ENCODE assay signal across 21 cellular contexts in genomic region chr7:6111041-6111440, GRCh38.
"Had no signal": no experiment of that assay in that cellular context is flagged by ENCODE, and none has a peak within 500 bp of the region (broad histone marks: within the 10 kb centered on the region; RNA-seq: fewer than 3 reads in every experiment).

No MANE protein-coding gene starts in this region.

- DNase-seq: activated CD4-positive, alpha-beta memory T cell treated with anti-CD3 and anti-CD28 coated beads for 36 hours; activated CD4-positive, alpha-beta T cell treated with anti-CD3 and anti-CD28 coated beads for 48 hours; activated T-cell treated with anti-CD3 and anti-CD28 coated beads, Interleukin-2, amount 50 U/mL, for 1 hour; amniotic stem cell; brain microvascular endothelial cell; caudate nucleus; hippocampal formation; left cardiac atrium; mammary epithelial cell; naive B cell; pancreas; right cardiac atrium; spleen; stimulated activated naive CD8-positive, alpha-beta T cell treated with anti-CD3 and anti-CD28 coated beads, Interleukin-15, Interleukin-2, amounts not matched to agents 100 U/mL and 50 U/mL, for 24 hours; T-cell; trophoblast cell had no signal

- ATAC-seq: gastroesophageal sphincter; left cardiac atrium; pancreas; right cardiac atrium; stimulated activated naive CD8-positive, alpha-beta T cell treated with anti-CD3 and anti-CD28 coated beads, Interleukin-15, Interleukin-2, amounts not matched to agents 100 U/mL and 50 U/mL, for 24 hours; T-cell had no signal

- H3K27me3 Mint-ChIP-seq: activated CD4-positive, alpha-beta memory T cell treated with anti-CD3 and anti-CD28 coated beads for 36 hours; activated naive CD8-positive, alpha-beta T cell; naive B cell; T-cell had no signal

- H3K4me3 Mint-ChIP-seq: activated CD4-positive, alpha-beta memory T cell treated with anti-CD3 and anti-CD28 coated beads for 36 hours; activated naive CD8-positive, alpha-beta T cell; mesothelial cell of epicardium; naive B cell; T-cell; T-helper 2 cell treated with Interferon-gamma antibody and Interleukin-4, amounts not matched to agents 5 μg/mL and 100 μg/mL, for 36 hours had no signal

- H3K36me3 Mint-ChIP-seq: activated naive CD8-positive, alpha-beta T cell had no signal

- H3K9me3 Mint-ChIP-seq: activated CD4-positive, alpha-beta memory T cell treated with anti-CD3 and anti-CD28 coated beads for 36 hours; activated T-helper 2 cell treated with anti-CD3 and anti-CD28 coated beads, Interferon-gamma antibody, Interleukin-2, Interleukin-4, amounts not matched to agents 10 μg/mL and 5 μg/mL and 100 μg/mL, durations not matched to agents 14 hours and 24 hours and 36 hours; naive B cell; T-cell; T-helper 2 cell treated with Interferon-gamma antibody and Interleukin-4, amounts not matched to agents 5 μg/mL and 100 μg/mL, for 36 hours had no signal

- H3K27ac Mint-ChIP-seq: activated CD4-positive, alpha-beta memory T cell treated with anti-CD3 and anti-CD28 coated beads for 36 hours; activated naive CD8-positive, alpha-beta T cell; activated T-helper 2 cell treated with anti-CD3 and anti-CD28 coated beads, Interferon-gamma antibody, Interleukin-2, Interleukin-4, amounts not matched to agents 10 μg/mL and 5 μg/mL and 100 μg/mL, durations not matched to agents 14 hours and 24 hours and 36 hours; mesothelial cell of epicardium; T-cell; T-helper 2 cell treated with Interferon-gamma antibody and Interleukin-4, amounts not matched to agents 5 μg/mL and 100 μg/mL, for 36 hours had no signal
